3 cellular contexts compared by ENCODE assay signal in the genomic region with DNA sequence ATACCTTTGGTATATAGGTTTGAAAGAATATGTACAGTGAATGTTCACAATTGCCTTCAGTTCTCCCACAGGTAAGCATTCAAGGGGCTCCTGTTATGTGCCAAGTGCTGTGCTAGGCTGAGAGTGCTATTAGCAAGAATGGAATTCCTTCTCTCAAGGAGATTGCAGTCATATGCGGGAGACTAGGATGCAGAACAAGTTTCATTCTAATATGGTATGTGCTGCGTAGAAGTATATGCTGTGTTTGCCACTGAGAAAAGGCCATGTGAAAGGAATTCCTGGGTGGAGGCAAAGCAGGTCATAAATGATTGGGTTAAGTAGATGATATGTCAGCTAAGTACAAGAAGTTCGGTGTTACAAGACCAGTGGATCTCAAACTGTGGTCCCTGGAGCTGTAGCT.
"Had no signal": no experiment of that assay in that cellular context is flagged by ENCODE, and none has a peak within 500 bp of the region (broad histone marks: within the 10 kb centered on the region; RNA-seq: fewer than 3 reads in every experiment).

No MANE protein-coding gene starts in this region.

- H3K4me3 ChIP-seq: K562 had no signal

- H3K27ac ChIP-seq: HL-60 had no signal

- DNase-seq: IMR-90 had no signal
